1 cellular context compared by ENCODE assay signal in the genomic region with DNA sequence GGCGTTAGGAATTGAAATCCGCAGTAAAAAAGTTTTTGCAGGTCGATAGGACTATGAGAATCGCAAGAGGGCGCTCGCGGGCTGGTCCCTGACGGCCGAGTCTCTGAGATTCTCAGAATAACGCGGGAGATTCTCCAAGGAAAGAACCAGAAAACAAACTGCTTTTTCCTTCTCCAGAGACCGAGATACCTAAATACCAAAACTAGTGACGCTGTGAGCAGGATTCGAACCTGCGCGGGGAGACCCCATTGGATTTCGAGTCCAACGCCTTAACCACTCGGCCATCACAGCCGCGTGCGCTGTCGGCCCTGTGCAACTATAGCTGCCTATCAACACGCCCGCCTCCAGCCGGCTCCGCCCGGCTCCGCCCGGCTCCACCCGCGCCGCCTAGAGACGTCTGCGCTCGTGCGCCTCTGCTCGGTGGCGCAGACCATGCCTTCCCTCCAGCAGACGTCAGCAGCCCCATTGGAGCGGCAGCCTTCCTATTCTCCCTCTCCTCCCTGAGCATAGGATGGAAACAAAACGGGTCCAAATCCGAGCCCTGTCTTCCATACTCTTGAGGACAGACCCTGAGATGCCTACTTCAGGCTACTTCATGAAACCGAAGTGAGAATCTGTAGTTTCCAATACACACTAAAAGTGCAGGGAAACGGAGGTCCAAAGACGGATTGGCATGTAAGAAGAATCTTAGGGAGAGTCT.
TF ChIP-seq lines count a peak whose summit lies in the region.

No MANE protein-coding gene starts in this region.

TF ChIP-seq in HepG2, 621 proteins besides CTCF, POLR2A, EP300 and RAD21 (continued from another document and continues in another):
- TF ChIP-seq, protein P1, sequence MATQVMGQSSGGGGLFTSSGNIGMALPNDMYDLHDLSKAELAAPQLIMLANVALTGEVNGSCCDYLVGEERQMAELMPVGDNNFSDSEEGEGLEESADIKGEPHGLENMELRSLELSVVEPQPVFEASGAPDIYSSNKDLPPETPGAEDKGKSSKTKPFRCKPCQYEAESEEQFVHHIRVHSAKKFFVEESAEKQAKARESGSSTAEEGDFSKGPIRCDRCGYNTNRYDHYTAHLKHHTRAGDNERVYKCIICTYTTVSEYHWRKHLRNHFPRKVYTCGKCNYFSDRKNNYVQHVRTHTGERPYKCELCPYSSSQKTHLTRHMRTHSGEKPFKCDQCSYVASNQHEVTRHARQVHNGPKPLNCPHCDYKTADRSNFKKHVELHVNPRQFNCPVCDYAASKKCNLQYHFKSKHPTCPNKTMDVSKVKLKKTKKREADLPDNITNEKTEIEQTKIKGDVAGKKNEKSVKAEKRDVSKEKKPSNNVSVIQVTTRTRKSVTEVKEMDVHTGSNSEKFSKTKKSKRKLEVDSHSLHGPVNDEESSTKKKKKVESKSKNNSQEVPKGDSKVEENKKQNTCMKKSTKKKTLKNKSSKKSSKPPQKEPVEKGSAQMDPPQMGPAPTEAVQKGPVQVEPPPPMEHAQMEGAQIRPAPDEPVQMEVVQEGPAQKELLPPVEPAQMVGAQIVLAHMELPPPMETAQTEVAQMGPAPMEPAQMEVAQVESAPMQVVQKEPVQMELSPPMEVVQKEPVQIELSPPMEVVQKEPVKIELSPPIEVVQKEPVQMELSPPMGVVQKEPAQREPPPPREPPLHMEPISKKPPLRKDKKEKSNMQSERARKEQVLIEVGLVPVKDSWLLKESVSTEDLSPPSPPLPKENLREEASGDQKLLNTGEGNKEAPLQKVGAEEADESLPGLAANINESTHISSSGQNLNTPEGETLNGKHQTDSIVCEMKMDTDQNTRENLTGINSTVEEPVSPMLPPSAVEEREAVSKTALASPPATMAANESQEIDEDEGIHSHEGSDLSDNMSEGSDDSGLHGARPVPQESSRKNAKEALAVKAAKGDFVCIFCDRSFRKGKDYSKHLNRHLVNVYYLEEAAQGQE (IDR thresholded peaks at IDR 0.05; ENCODE audit: borderline replicate concordance in 1 of 2, low read depth in 1 of 2, low read length in 2 of 2) = no peak
- TF ChIP-seq ZSCAN9 (CRISPR knock-in tag; IDR thresholded peaks at IDR 0.05; ENCODE audit: borderline replicate concordance) (peak; percentile 51; the same call in 1 of the 2 replicates), TOE1 (CRISPR knock-in tag; IDR thresholded peaks at IDR 0.05) (no peak), MIER3 (CRISPR knock-in tag; IDR thresholded peaks at IDR 0.05; ENCODE audit: borderline replicate concordance) (0 out of 2 replicates have a peak, but pooled peaks have one; percentile 33), SNAI1 (CRISPR knock-in tag; IDR thresholded peaks at IDR 0.05; ENCODE audit: borderline replicate concordance) (no peak), NCOR1 (IDR thresholded peaks at IDR 0.05; ENCODE audit: borderline replicate concordance, low read length) (peak; percentile 58; the same call in 1 of the 2 replicates), ZNF891 (CRISPR knock-in tag; IDR thresholded peaks at IDR 0.05) (peak; percentile 75), ZMAT3 (CRISPR knock-in tag; conservative IDR thresholded peaks at IDR 0.05) (peak; percentile 51; the same call in 1 of the 2 replicates), SOX5 (CRISPR knock-in tag; IDR thresholded peaks at IDR 0.05; ENCODE audit: borderline replicate concordance) (peak; percentile 75; the same call in 1 of the 2 replicates), FOXJ3 (CRISPR knock-in tag; IDR thresholded peaks at IDR 0.05; ENCODE audit: borderline replicate concordance) (no peak), BCL6 (CRISPR knock-in tag; IDR thresholded peaks at IDR 0.05) (peak; percentile 40; the same call in 1 of the 2 replicates), SIX4 (CRISPR knock-in tag; IDR thresholded peaks at IDR 0.05) (no peak), U2AF1 (optimal IDR thresholded peaks at IDR 0.05; ENCODE audit: low read depth, low read length) (peak; percentile 50), SAFB2 (CRISPR knock-in tag; IDR thresholded peaks at IDR 0.05; ENCODE audit: borderline replicate concordance, low read depth) (peak; percentile 55; the same call in 1 of the 2 replicates), REPIN1 (CRISPR knock-in tag; IDR thresholded peaks at IDR 0.05; ENCODE audit: borderline replicate concordance, low read depth) (peak; percentile 85; the same call in 1 of the 2 replicates), KDM1A (CRISPR knock-in tag; IDR thresholded peaks at IDR 0.05) (0 out of 2 replicates have a peak, but pooled peaks have one; percentile 18), FOXP4 (CRISPR knock-in tag; IDR thresholded peaks at IDR 0.05) (peak; percentile 60), ESRRA (CRISPR knock-in tag; IDR thresholded peaks at IDR 0.05; ENCODE audit: low read depth) (peak; percentile 76; the same call in 1 of the 2 replicates), CBX1 (IDR thresholded peaks at IDR 0.05; ENCODE audit: low read depth) (no peak), RBM39 (IDR thresholded peaks at IDR 0.05; ENCODE audit: low read depth, low read length, poor library complexity, severe bottlenecking) (peak; percentile 96), ZNF564 (CRISPR knock-in tag; IDR thresholded peaks at IDR 0.05) (peak; percentile 64; the same call in 1 of the 2 replicates), PPARG (CRISPR knock-in tag; conservative IDR thresholded peaks at IDR 0.05) (peak; percentile 16), ZMYM3 (CRISPR knock-in tag; IDR thresholded peaks at IDR 0.05) (peak; percentile 61; the same call in 1 of the 2 replicates), PHF21A (CRISPR knock-in tag; IDR thresholded peaks at IDR 0.05) (peak; percentile 85), ZNF256 (CRISPR knock-in tag; conservative IDR thresholded peaks at IDR 0.05) (peak; percentile 66; the same call in 1 of the 2 replicates), ZNF709 (CRISPR knock-in tag; IDR thresholded peaks at IDR 0.05) (peak; percentile 48; the same call in 1 of the 2 replicates), TFDP2 (CRISPR knock-in tag; IDR thresholded peaks at IDR 0.05) (peak; percentile 87), MYPOP (CRISPR knock-in tag; IDR thresholded peaks at IDR 0.05) (peak; percentile 94), ZNF33A (CRISPR knock-in tag; IDR thresholded peaks at IDR 0.05; ENCODE audit: borderline replicate concordance) (0 out of 2 replicates have a peak, but pooled peaks have one; percentile 4), ATF7-NPFF (CRISPR knock-in tag; IDR thresholded peaks at IDR 0.05; ENCODE audit: low read depth) (peak; percentile 80; the same call in 1 of the 2 replicates), MED13 (CRISPR knock-in tag; IDR thresholded peaks at IDR 0.05) (peak; percentile 85; the same call in 1 of the 2 replicates), ZNF563 (CRISPR knock-in tag; IDR thresholded peaks at IDR 0.05) (no peak), ZNF143 (CRISPR knock-in tag; IDR thresholded peaks at IDR 0.05) (no peak), ZFP90 (CRISPR knock-in tag; IDR thresholded peaks at IDR 0.05; ENCODE audit: borderline replicate concordance) (peak; percentile 91), ZBTB40 (IDR thresholded peaks at IDR 0.05) (no peak), ZBTB40 (CRISPR knock-in tag; IDR thresholded peaks at IDR 0.05) (peak; percentile 65; the same call in 1 of the 2 replicates), ZNF510 (CRISPR knock-in tag; IDR thresholded peaks at IDR 0.05; ENCODE audit: low read depth) (no peak)
- TF ChIP-seq, protein P2, sequence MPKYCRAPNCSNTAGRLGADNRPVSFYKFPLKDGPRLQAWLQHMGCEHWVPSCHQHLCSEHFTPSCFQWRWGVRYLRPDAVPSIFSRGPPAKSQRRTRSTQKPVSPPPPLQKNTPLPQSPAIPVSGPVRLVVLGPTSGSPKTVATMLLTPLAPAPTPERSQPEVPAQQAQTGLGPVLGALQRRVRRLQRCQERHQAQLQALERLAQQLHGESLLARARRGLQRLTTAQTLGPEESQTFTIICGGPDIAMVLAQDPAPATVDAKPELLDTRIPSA (CRISPR knock-in tag; IDR thresholded peaks at IDR 0.05; ENCODE audit: borderline replicate concordance) = 0 out of 2 replicates have a peak, but pooled peaks have one; percentile 55
